18 cellular contexts compared by ENCODE assay signal in the genomic region with DNA sequence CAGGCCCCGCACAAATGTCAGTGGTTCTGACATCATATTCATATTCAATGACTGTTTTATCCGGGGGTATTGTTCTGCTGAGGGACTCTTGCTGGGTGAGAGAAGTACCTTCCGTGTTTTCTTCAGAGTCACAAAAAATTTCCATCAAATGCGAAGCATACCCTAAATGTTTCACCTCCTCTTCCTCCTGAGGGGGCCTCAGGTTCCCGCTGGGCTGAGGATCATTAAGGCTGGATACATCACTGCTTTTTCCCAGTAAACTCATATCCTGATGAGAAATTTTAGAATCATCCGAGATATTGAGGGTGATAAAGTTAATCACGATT. TPM values are rescaled to one million over a fixed set of nuclear protein-coding genes. Genes with fewer than 3 reads are reported as not detected.
"Had no signal": no experiment of that assay in that cellular context is flagged by ENCODE, and none has a peak within 500 bp of the region (broad histone marks: within the 10 kb centered on the region; RNA-seq: fewer than 3 reads in every experiment).

No MANE protein-coding gene starts in this region.

- H3K27ac Mint-ChIP-seq: activated CD8-positive, alpha-beta memory T cell treated with anti-CD3 and anti-CD28 coated beads, Interleukin-2, amount 10 ng/mL, durations not matched to agents 7 days and 5 days; activated naive CD8-positive, alpha-beta T cell; activated T-cell treated with anti-CD3 and anti-CD28 coated beads, Interleukin-2, amount 50 U/mL, for 24 hours; dendritic cell treated with granulocyte-macrophage colony-stimulating factor and Interleukin-4, amounts not matched to agents 40 ng/mL and 50 ng/mL, for 4 days; effector memory CD8-positive, alpha-beta T cell; memory B cell; nephron; stimulated activated naive CD8-positive, alpha-beta T cell treated with anti-CD3 and anti-CD28 coated beads, Interleukin-15, amount 100 ng/mL, for 72 hours had no signal

- H3K4me3 Mint-ChIP-seq: activated CD8-positive, alpha-beta memory T cell treated with anti-CD3 and anti-CD28 coated beads, Interleukin-2, amount 10 ng/mL, durations not matched to agents 7 days and 5 days; activated naive CD8-positive, alpha-beta T cell; activated T-cell treated with anti-CD3 and anti-CD28 coated beads, Interleukin-2, amount 50 U/mL, for 24 hours; dendritic cell treated with granulocyte-macrophage colony-stimulating factor and Interleukin-4, amounts not matched to agents 40 ng/mL and 50 ng/mL, for 4 days; effector memory CD8-positive, alpha-beta T cell; memory B cell; stimulated activated naive CD8-positive, alpha-beta T cell treated with anti-CD3 and anti-CD28 coated beads, Interleukin-15, amount 100 ng/mL, for 72 hours had no signal

- H3K4me1 Mint-ChIP-seq: activated CD8-positive, alpha-beta memory T cell treated with anti-CD3 and anti-CD28 coated beads, Interleukin-2, amount 10 ng/mL, durations not matched to agents 7 days and 5 days; memory B cell; stimulated activated naive CD8-positive, alpha-beta T cell treated with anti-CD3 and anti-CD28 coated beads, Interleukin-15, amount 100 ng/mL, for 72 hours had no signal

- H3K27me3 ChIP-seq: brain microvascular endothelial cell, ovary had no signal

- DNase-seq: activated CD4-positive, alpha-beta T cell treated with anti-CD3 and anti-CD28 coated beads for 1 hour; activated CD4-positive, alpha-beta T cell treated with anti-CD3 and anti-CD28 coated beads, Interleukin-2, amount 50 U/mL, for 48 hours; activated CD8-positive, alpha-beta memory T cell treated with anti-CD3 and anti-CD28 coated beads, Interleukin-2, amount 10 ng/mL, durations not matched to agents 7 days and 5 days; activated effector memory CD4-positive, alpha-beta T cell treated with anti-CD3 and anti-CD28 coated beads, Interleukin-2, amount 50 U/mL, for 16 hours; activated T-cell treated with anti-CD3 and anti-CD28 coated beads, Interleukin-2, amount 50 U/mL, for 24 hours; amygdala; brain microvascular endothelial cell; effector memory CD8-positive, alpha-beta T cell; hypothalamus; ovary; stimulated activated CD4-positive, alpha-beta T cell treated with anti-CD3 and anti-CD28 coated beads, Interleukin-4, amount 100 ng/mL, for 4 hours; stimulated activated naive CD8-positive, alpha-beta T cell treated with anti-CD3 and anti-CD28 coated beads, Interleukin-15, amount 100 ng/mL, for 72 hours had no signal

- H3K36me3 ChIP-seq: brain microvascular endothelial cell, ovary had no signal

- ATAC-seq: activated CD8-positive, alpha-beta memory T cell treated with anti-CD3 and anti-CD28 coated beads, Interleukin-2, amount 10 ng/mL, durations not matched to agents 7 days and 5 days; effector memory CD8-positive, alpha-beta T cell; left lobe of liver; stimulated activated naive CD8-positive, alpha-beta T cell treated with anti-CD3 and anti-CD28 coated beads, Interleukin-15, amount 100 ng/mL, for 72 hours had no signal

- H3K9me3 ChIP-seq: ovary had no signal

- H3K4me3 ChIP-seq: ovary had no signal

- H3K9me3 Mint-ChIP-seq: activated T-cell treated with anti-CD3 and anti-CD28 coated beads, Interleukin-2, amount 50 U/mL, for 24 hours; dendritic cell treated with granulocyte-macrophage colony-stimulating factor and Interleukin-4, amounts not matched to agents 40 ng/mL and 50 ng/mL, for 4 days; effector memory CD8-positive, alpha-beta T cell; memory B cell; nephron; stimulated activated naive CD8-positive, alpha-beta T cell treated with anti-CD3 and anti-CD28 coated beads, Interleukin-15, amount 100 ng/mL, for 72 hours had no signal

- H3K36me3 Mint-ChIP-seq: activated CD8-positive, alpha-beta memory T cell treated with anti-CD3 and anti-CD28 coated beads, Interleukin-2, amount 10 ng/mL, durations not matched to agents 7 days and 5 days; activated naive CD8-positive, alpha-beta T cell; memory B cell had no signal

- H3K27ac ChIP-seq: brain microvascular endothelial cell, ovary had no signal

RNA-seq across cellular contexts. Expression of gene IL20RA, which starts 42.8 kb away (rescaled TPM):
- total RNA-seq: activated CD8-positive, alpha-beta memory T cell treated with anti-CD3 and anti-CD28 coated beads, Interleukin-2, amount 10 ng/mL, durations not matched to agents 7 days and 5 days; T-helper 2 cell treated with Interferon-gamma antibody and Interleukin-4, amounts not matched to agents 100 ng/mL and 5 ng/mL, for 36 hours had no signal
